ENCODE assay signal across 17 cellular contexts in genomic region chr2:216671081-216671411, GRCh38. TPM values are rescaled to one million over a fixed set of nuclear protein-coding genes. Genes with fewer than 3 reads are reported as not detected.
"Had no signal": no experiment of that assay in that cellular context is flagged by ENCODE, and none has a peak within 500 bp of the region (broad histone marks: within the 10 kb centered on the region; RNA-seq: fewer than 3 reads in every experiment).

No MANE protein-coding gene starts in this region.

- H3K9me3 ChIP-seq: esophagus squamous epithelium, mucosa of descending colon, sigmoid colon had no signal

- H3K4me3 Mint-ChIP-seq: activated CD4-positive, alpha-beta memory T cell treated with anti-CD3 and anti-CD28 coated beads, Interleukin-2, amount 10 ng/mL, durations not matched to agents 7 days and 5 days; activated CD4-positive, alpha-beta T cell treated with anti-CD3 and anti-CD28 coated beads for 36 hours; activated T-cell treated with anti-CD3 and anti-CD28 coated beads, Interleukin-2, amount 50 U/mL, for 24 hours; naive thymus-derived CD4-positive, alpha-beta T cell; stimulated activated naive B cell treated with anti-CD40 and anti-IgM and Interleukin-4, amounts not matched to agents 10 μg/mL and 1 μg/mL and 100 μg/mL, for 72 hours; T-helper 17 cell had no signal

- ATAC-seq: activated CD4-positive, alpha-beta T cell treated with anti-CD3 and anti-CD28 coated beads for 36 hours; left lobe of liver; mucosa of descending colon; naive thymus-derived CD4-positive, alpha-beta T cell; stimulated activated naive B cell treated with anti-CD40 and anti-IgM and Interleukin-4, amounts not matched to agents 10 μg/mL and 1 μg/mL and 100 μg/mL, for 72 hours; T-helper 17 cell had no signal

- H3K27me3 ChIP-seq: esophagus squamous epithelium, sigmoid colon had no signal

- H3K4me3 ChIP-seq: esophagus squamous epithelium, mucosa of descending colon, sigmoid colon had no signal

- H3K9me3 Mint-ChIP-seq: activated CD4-positive, alpha-beta memory T cell treated with anti-CD3 and anti-CD28 coated beads, Interleukin-2, amount 10 ng/mL, durations not matched to agents 7 days and 5 days; activated T-cell treated with anti-CD3 and anti-CD28 coated beads, Interleukin-2, amount 50 U/mL, for 24 hours; naive thymus-derived CD4-positive, alpha-beta T cell; stimulated activated naive B cell treated with anti-CD40 and anti-IgM and Interleukin-4, amounts not matched to agents 10 μg/mL and 1 μg/mL and 100 μg/mL, for 72 hours had no signal

- H3K4me1 Mint-ChIP-seq: activated CD4-positive, alpha-beta memory T cell treated with anti-CD3 and anti-CD28 coated beads, Interleukin-2, amount 10 ng/mL, durations not matched to agents 7 days and 5 days; activated CD4-positive, alpha-beta T cell treated with anti-CD3 and anti-CD28 coated beads for 36 hours; T-helper 17 cell had no signal

- H3K27ac Mint-ChIP-seq: activated CD4-positive, alpha-beta memory T cell treated with anti-CD3 and anti-CD28 coated beads, Interleukin-2, amount 10 ng/mL, durations not matched to agents 7 days and 5 days; activated CD4-positive, alpha-beta T cell treated with anti-CD3 and anti-CD28 coated beads for 36 hours; activated T-cell treated with anti-CD3 and anti-CD28 coated beads, Interleukin-2, amount 50 U/mL, for 24 hours; naive thymus-derived CD4-positive, alpha-beta T cell; stimulated activated naive B cell treated with anti-CD40 and anti-IgM and Interleukin-4, amounts not matched to agents 10 μg/mL and 1 μg/mL and 100 μg/mL, for 72 hours; T-helper 17 cell had no signal

- DNase-seq: activated CD4-positive, alpha-beta memory T cell treated with anti-CD3 and anti-CD28 coated beads, Interleukin-2, amount 10 ng/mL, durations not matched to agents 7 days and 5 days; activated CD4-positive, alpha-beta T cell treated with anti-CD3 and anti-CD28 coated beads for 36 hours; activated naive CD4-positive, alpha-beta T cell treated with anti-CD3 and anti-CD28 coated beads, Interleukin-2, amount 50 U/mL, for 16 hours; activated T-cell treated with anti-CD3 and anti-CD28 coated beads, Interleukin-2, amount 50 U/mL, for 24 hours; central memory CD4-positive, alpha-beta T cell; cortex of kidney; effector CD4-positive, alpha-beta T cell; esophagus squamous epithelium; hippocampal formation; mucosa of descending colon; naive thymus-derived CD4-positive, alpha-beta T cell; nucleus accumbens; sigmoid colon; stimulated activated CD4-positive, alpha-beta T cell treated with anti-CD3 and anti-CD28 coated beads, Interleukin-1b, Interleukin-23, amount 100 ng/mL, for 48 hours; stimulated activated naive B cell treated with anti-CD40 and anti-IgM and Interleukin-4, amounts not matched to agents 10 μg/mL and 1 μg/mL and 100 μg/mL, for 72 hours; T-helper 17 cell had no signal

- H3K36me3 Mint-ChIP-seq: naive thymus-derived CD4-positive, alpha-beta T cell; stimulated activated naive B cell treated with anti-CD40 and anti-IgM and Interleukin-4, amounts not matched to agents 10 μg/mL and 1 μg/mL and 100 μg/mL, for 72 hours had no signal

RNA-seq across cellular contexts. Expression of gene IGFBP5, which starts 24.3 kb away (rescaled TPM):
- total RNA-seq: activated CD4-positive, alpha-beta memory T cell treated with anti-CD3 and anti-CD28 coated beads, Interleukin-2, amount 10 ng/mL, durations not matched to agents 7 days and 5 days; activated CD4-positive, alpha-beta T cell treated with anti-CD3 and anti-CD28 coated beads for 36 hours; naive thymus-derived CD4-positive, alpha-beta T cell; T-helper 17 cell had no signal
- polyA plus RNA-seq: naive thymus-derived CD4-positive, alpha-beta T cell had no signal
